Comparison of ENCODE assay signal across 2 cellular contexts in genomic region chr17:19857640-19858039, GRCh38.
TF ChIP-seq lines count a peak whose summit lies in the region.

No MANE protein-coding gene starts in this region.

TF ChIP-seq in IMR-90, 13 proteins besides CTCF, POLR2A, EP300 and RAD21:
- TF ChIP-seq RFX5 (IDR thresholded peaks at IDR 0.05; ENCODE audit: low read depth, low read length) (no peak), ELK1 (IDR thresholded peaks at IDR 0.05; ENCODE audit: borderline replicate concordance, low read depth, low read length) (no peak), CEBPB (IDR thresholded peaks at IDR 0.05; ENCODE audit: low read depth, low read length) (no peak), CHD1 (IDR thresholded peaks at IDR 0.05; ENCODE audit: low read depth, low read length) (no peak), SMC3 (IDR thresholded peaks at IDR 0.05; ENCODE audit: low read depth, low read length) (no peak), NFE2L2 (IDR thresholded peaks at IDR 0.05; ENCODE audit: low read depth, low read length) (no peak), MAZ (IDR thresholded peaks at IDR 0.05; ENCODE audit: borderline replicate concordance, low read depth, low read length) (no peak), BHLHE40 (IDR thresholded peaks at IDR 0.05; ENCODE audit: low read depth, low read length) (no peak), MAFK (IDR thresholded peaks at IDR 0.05; ENCODE audit: low read depth, low read length) (no peak), FOS (IDR thresholded peaks at IDR 0.05; ENCODE audit: low read depth, low read length) (no peak), MXI1 (IDR thresholded peaks at IDR 0.05; ENCODE audit: borderline replicate concordance, low read depth, low read length) (no peak), USF2 (IDR thresholded peaks at IDR 0.05; ENCODE audit: low read depth, low read length) (no peak)

TF ChIP-seq in SK-N-SH, 30 proteins besides CTCF, POLR2A, EP300 and RAD21:
- TF ChIP-seq FOXM1 (IDR thresholded peaks at IDR 0.05; ENCODE audit: low read depth) (no peak), FOSL2 (IDR thresholded peaks at IDR 0.05; ENCODE audit: borderline replicate concordance, low read depth) (no peak), MAX (IDR thresholded peaks at IDR 0.05; ENCODE audit: low read depth) (no peak), PBX3 (IDR thresholded peaks at IDR 0.05) (no peak), GABPA (IDR thresholded peaks at IDR 0.05; ENCODE audit: low read depth) (no peak), CHD2 (IDR thresholded peaks at IDR 0.05; ENCODE audit: low read length, partially characterized antibody) (no peak), RXRA (IDR thresholded peaks at IDR 0.05; ENCODE audit: borderline replicate concordance, low read depth) (no peak), MXI1 (IDR thresholded peaks at IDR 0.05; ENCODE audit: low read depth, low read length) (no peak), JUND (IDR thresholded peaks at IDR 0.05) (no peak), SMC3 (IDR thresholded peaks at IDR 0.05; ENCODE audit: low read depth, low read length) (no peak), FOXJ3 (CRISPR knock-in tag; IDR thresholded peaks at IDR 0.05) (no peak), ZBTB33 (IDR thresholded peaks at IDR 0.05; ENCODE audit: borderline replicate concordance, low read depth) (no peak)
